Comparison of ENCODE assay signal across 25 cellular contexts in the genomic region with DNA sequence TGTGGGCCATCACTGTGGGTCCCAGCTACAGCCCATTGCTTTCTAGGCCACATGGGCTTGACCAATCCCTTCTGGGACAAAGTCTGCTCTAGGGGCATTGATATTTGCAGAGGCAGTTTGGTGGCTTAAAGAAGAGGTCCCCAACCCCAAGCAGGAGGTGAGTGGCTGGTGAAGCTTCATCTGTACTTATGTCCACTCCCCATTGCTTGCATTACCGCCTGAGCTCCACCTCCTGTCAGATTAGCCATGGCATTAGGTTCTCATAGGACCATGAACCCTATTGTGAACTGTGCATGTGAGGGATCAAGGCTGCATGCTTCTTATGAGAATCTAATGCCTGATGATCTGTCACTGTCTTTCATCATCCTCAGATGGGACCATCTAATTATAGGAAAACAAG.
"Had no signal": no experiment of that assay in that cellular context is flagged by ENCODE, and none has a peak within 500 bp of the region (broad histone marks: within the 10 kb centered on the region; RNA-seq: fewer than 3 reads in every experiment).

No MANE protein-coding gene starts in this region.

- H3K4me1 ChIP-seq: colonic mucosa, esophagus squamous epithelium, left lung, lower lobe of right lung had no signal

- H3K4me3 Mint-ChIP-seq: dendritic cell treated with granulocyte-macrophage colony-stimulating factor and Interleukin-4, amounts not matched to agents 40 ng/mL and 50 ng/mL, for 4 days; effector memory CD8-positive, alpha-beta T cell; endodermal cell; immature natural killer cell; naive thymus-derived CD4-positive, alpha-beta T cell had no signal

- H3K4me2 ChIP-seq: hepatocyte had no signal

- DNase-seq: colonic mucosa; cortex of kidney; effector CD8-positive, alpha-beta T cell; effector memory CD8-positive, alpha-beta T cell; endodermal cell; erythroblast; esophagus squamous epithelium; foreskin fibroblast; foreskin melanocyte; gastrocnemius medialis; heart left ventricle; hypothalamus; immature natural killer cell; left cardiac atrium; left lung; left ventricle myocardium superior; lower lobe of right lung; mesendoderm; midbrain; naive thymus-derived CD4-positive, alpha-beta T cell had no signal

- H3K27ac Mint-ChIP-seq: dendritic cell treated with granulocyte-macrophage colony-stimulating factor and Interleukin-4, amounts not matched to agents 40 ng/mL and 50 ng/mL, for 4 days; effector memory CD8-positive, alpha-beta T cell; endodermal cell; immature natural killer cell; naive thymus-derived CD4-positive, alpha-beta T cell had no signal

- H3K36me3 Mint-ChIP-seq: immature natural killer cell; naive thymus-derived CD4-positive, alpha-beta T cell had no signal

- H3K4me3 ChIP-seq: colonic mucosa, esophagus squamous epithelium, gastrocnemius medialis, heart left ventricle, hepatocyte, left lung, lower lobe of right lung had no signal

- H3K27ac ChIP-seq: colonic mucosa, epithelial cell of prostate, esophagus squamous epithelium, gastrocnemius medialis, heart left ventricle, hepatocyte, left lung, lower lobe of right lung had no signal

- H3K9me3 Mint-ChIP-seq: dendritic cell treated with granulocyte-macrophage colony-stimulating factor and Interleukin-4, amounts not matched to agents 40 ng/mL and 50 ng/mL, for 4 days had no signal

- FAIRE-seq: endometrium, keratinocyte had no signal

- H3K36me3 ChIP-seq: colonic mucosa, esophagus squamous epithelium, gastrocnemius medialis, heart left ventricle, left lung, lower lobe of right lung had no signal

- H3K27me3 Mint-ChIP-seq: dendritic cell treated with granulocyte-macrophage colony-stimulating factor and Interleukin-4, amounts not matched to agents 40 ng/mL and 50 ng/mL, for 4 days had no signal

- H3K4me1 Mint-ChIP-seq: immature natural killer cell; naive thymus-derived CD4-positive, alpha-beta T cell had no signal

- H3K9me3 ChIP-seq: colonic mucosa, esophagus squamous epithelium, gastrocnemius medialis, heart left ventricle, left lung, lower lobe of right lung had no signal

- H2AFZ ChIP-seq: hepatocyte had no signal

- H3K27me3 ChIP-seq: colonic mucosa, esophagus squamous epithelium, gastrocnemius medialis, heart left ventricle, hepatocyte, left lung had no signal
